Comparison of ENCODE assay signal across 11 cellular contexts in genomic region chr1:231359113-231359512, GRCh38. TPM values are rescaled to one million over a fixed set of nuclear protein-coding genes. Genes with fewer than 3 reads are reported as not detected.
DNase-seq lines count a peak whose midpoint lies in the region; ATAC-seq, FAIRE-seq and TF ChIP-seq lines count a peak whose summit lies in the region.
"Had no signal": no experiment of that assay in that cellular context is flagged by ENCODE, and none has a peak within 500 bp of the region (broad histone marks: within the 10 kb centered on the region; RNA-seq: fewer than 3 reads in every experiment).

No MANE protein-coding gene starts in this region.

- no peak overlapping the region for H2BK15ac ChIP-seq in IMR-90 (ENCODE audit: low read depth, low read length)

- H3K27ac ChIP-seq in IMR-90 (ENCODE audit: insufficient read depth, low read length) (no peak overlapping the region), lower lobe of right lung (no peak overlapping the region), stomach (no peak overlapping the region), PC-9 (no peak overlapping the region), small intestine (ENCODE audit: low read depth in 1 of 2, low read length in 1 of 2) (no peak overlapping the region)
- H3K27ac ChIP-seq: tibial artery had no signal

- in situ Hi-C loops in IMR-90 (cut with MboI; ENCODE audit: low sequenced_read_pairs), result no loop called here

- no peaks in the 10 kb centered on the region for H3F3A ChIP-seq in PC-9 (ENCODE audit: insufficient read depth, low read depth)

- peaks cover 4% of the 10 kb centered on the region; the same call in 1 of the 2 replicates for H3K9me1 ChIP-seq in IMR-90 (ENCODE audit: insufficient read depth, low read length)

- no peak for FAIRE-seq in small intestine (lab: Jason Lieb, UNC)
- FAIRE-seq: colon had no signal

- H3K4me3 ChIP-seq in IMR-90 (ENCODE audit: insufficient read depth, low read depth, low read length) (no peak overlapping the region), lower lobe of right lung (no peak overlapping the region), stomach (no peak overlapping the region), PC-9 (no peak overlapping the region), small intestine (ENCODE audit: low read depth in 1 of 2, low read length in 2 of 2) (no peak overlapping the region)
- H3K4me3 ChIP-seq: tibial artery had no signal

- no peaks in the 10 kb centered on the region; the same call in 1 of the 2 replicates for H4K20me1 ChIP-seq in IMR-90 (ENCODE audit: insufficient read depth, low read length)
- no peaks in the 10 kb centered on the region for H4K20me1 ChIP-seq in PC-9 (ENCODE audit: insufficient read depth)

- H3K36me3 ChIP-seq in IMR-90 (ENCODE audit: control insufficient read depth, insufficient read depth, low read length), result peaks cover 5% of the 10 kb centered on the region
- H3K36me3 ChIP-seq in lower lobe of right lung, result peaks cover 5% of the 10 kb centered on the region
- H3K36me3 ChIP-seq in stomach, result peaks cover 0 to 8% (median 3%) of the 10 kb centered on the region in 4 donors
- H3K36me3 ChIP-seq in PC-9 (ENCODE audit: low read depth), result no peaks in the 10 kb centered on the region
- H3K36me3 ChIP-seq in small intestine (ENCODE audit: control insufficient read depth in 2 of 2, insufficient read depth in 2 of 2, low read length in 2 of 2), result peaks cover 0 to 2% of the 10 kb centered on the region in 2 donors

- H3K56ac ChIP-seq in IMR-90 (ENCODE audit: extremely low read depth, insufficient read depth, low read length), result no peak overlapping the region

- H3K4me2 ChIP-seq in IMR-90 (ENCODE audit: low read depth, low read length), result no peak overlapping the region
- H3K4me2 ChIP-seq in PC-9, result no peak overlapping the region

- H3K4me1 ChIP-seq in IMR-90 (ENCODE audit: control insufficient read depth, insufficient read depth, low read length) (peaks cover 5% of the 10 kb centered on the region), lower lobe of right lung (peaks cover 4% of the 10 kb centered on the region), stomach (peaks cover 6 to 26% (median 12%) of the 10 kb centered on the region in 4 donors), PC-9 (replicated peaks; ENCODE audit: insufficient read depth) (no peaks in the 10 kb centered on the region), small intestine (ENCODE audit: control insufficient read depth in 2 of 2, insufficient read depth in 1 of 2, low read depth in 1 of 2, low read length in 1 of 2) (peaks cover 0 to 3% of the 10 kb centered on the region in 2 donors)

- H3K23ac ChIP-seq in IMR-90 (ENCODE audit: low read depth, low read length), result no peak overlapping the region

- POLR2A ChIA-PET in IMR-90 (lab: Charles Lee; ENCODE audit: unreplicated experiment), result no interaction called here
- POLR2A ChIA-PET in PC-9 (lab: Charles Lee; ENCODE audit: unreplicated experiment), result no interaction called here

- no peak overlapping the region for H4K8ac ChIP-seq in IMR-90 (ENCODE audit: low read depth in 2 of 2, low read length in 2 of 2)

- H2AK9ac ChIP-seq in IMR-90 (replicated peaks; ENCODE audit: low read depth, low read length, poor library complexity), result no peak overlapping the region

- DNase-seq in AG20443 (ENCODE audit: low spot score) (peak; percentile 86), IMR-90 (peak; percentile 87), amniotic epithelial cell (ENCODE audit: low read depth) (peak; percentile 98), lower lobe of right lung (no peak), stomach (no peak), dermis blood vessel endothelial cell (no peak), PC-9 (no peak), small intestine (no peak)
- DNase-seq: DMS53 had no signal

- no peaks in the 10 kb centered on the region for H3K79me2 ChIP-seq in PC-9 (ENCODE audit: low read depth)

- TF ChIP-seq CTCF in IMR-90 (conservative IDR thresholded peaks at IDR 0.05; ENCODE audit: low read depth, low read length) (no peak), lower lobe of right lung (IDR thresholded peaks at IDR 0.05) (no peak), stomach (IDR thresholded peaks at IDR 0.05) (no peak), PC-9 (conservative IDR thresholded peaks at IDR 0.05) (no peak)

- no peak overlapping the region for H2BK5ac ChIP-seq in IMR-90 (ENCODE audit: low read depth, low read length, poor library complexity, severe bottlenecking)

- H3K27me3 ChIP-seq in IMR-90 (ENCODE audit: control insufficient read depth, insufficient read depth, low read length), result no peaks in the 10 kb centered on the region
- no peaks in the 10 kb centered on the region for H3K27me3 ChIP-seq in lower lobe of right lung (ENCODE audit: low read depth)
- H3K27me3 ChIP-seq in stomach, result no peaks in the 10 kb centered on the region
- no peaks in the 10 kb centered on the region for H3K27me3 ChIP-seq in PC-9 (ENCODE audit: insufficient read depth, low read depth)
- H3K27me3 ChIP-seq in small intestine (ENCODE audit: control insufficient read depth in 2 of 2, insufficient read depth in 2 of 2, low read length in 2 of 2), result no peaks in the 10 kb centered on the region
- H3K27me3 ChIP-seq: tibial artery had no signal

- no peak overlapping the region for H3K14ac ChIP-seq in IMR-90 (replicated peaks; ENCODE audit: low read depth, low read length)

- no peak overlapping the region for H4K5ac ChIP-seq in IMR-90 (ENCODE audit: low read depth, low read length)

- no peak for TF ChIP-seq EP300 in stomach (IDR thresholded peaks at IDR 0.05)

- intact Hi-C loops in IMR-90 (cut with micrococcal nuclease), result loop anchor here (2.0 to 5.0 kb wide), 2 partner anchors 170 to 398 kb away; partner anchors contain the start of gene TSNAX
- intact Hi-C loops in lower lobe of right lung (cut with DNase I), result loop anchor here (10.0 kb wide), 1 partner anchor 246 kb away; no protein-coding TSS in a partner anchor
- intact Hi-C loops in stomach (cut with DNase I; ENCODE audit: low total_unique reads), result loop anchor here (10.0 kb wide), 1 partner anchor 56 kb away; no protein-coding TSS in a partner anchor
- intact Hi-C loops in PC-9 (cut with micrococcal nuclease; ENCODE audit: unreplicated experiment), result loop anchor here (2.0 to 5.0 kb wide), 2 partner anchors 62 to 168 kb away; partner anchors contain the start of gene TSNAX

- WGBS in IMR-90 (ENCODE audit: extremely low coverage in 2 of 2, insufficient read length in 1 of 2), 2 experiments, result no CpG with 5 or more reads among the region's 6 CpGs
- WGBS in stomach, 5 donors, result 78 to 84% (median 81%) methylated on average over 6 of the region's 6 CpGs
- 80 to 91% (median 86%) methylated on average over 6 of the region's 6 CpGs for WGBS in small intestine, 3 donors

- dilution Hi-C loops in IMR-90 (cut with HindIII; ENCODE audit: low sequenced_read_pairs, unreplicated experiment), result no loop called here

- no peak overlapping the region for H2AK5ac ChIP-seq in IMR-90 (ENCODE audit: low read depth, low read length)

- no peak overlapping the region for H2BK120ac ChIP-seq in IMR-90 (ENCODE audit: low read depth, low read length)

- peaks cover 15 to 18% of the 10 kb centered on the region in 2 experiments for H3K79me1 ChIP-seq in IMR-90 (ENCODE audit: low read depth in 1 of 2, low read length in 2 of 2)

- no peaks in the 10 kb centered on the region for H3K9me2 ChIP-seq in PC-9 (ENCODE audit: insufficient read depth)

- TF ChIP-seq POLR2A in IMR-90 (IDR thresholded peaks at IDR 0.05; ENCODE audit: low read depth, low read length) (no peak), stomach (IDR thresholded peaks at IDR 0.05) (no peak)

- ATAC-seq in IMR-90 (ENCODE audit: low read depth) (no peak), lower lobe of right lung (peak; percentile 46 to 57)

- CTCF ChIA-PET in IMR-90 (lab: Yijun Ruan, JAX), result interaction anchor here (0.8 to 1.1 kb wide), 2 partner anchors 21 to 36 kb away, joined by 3 read pairs; partner anchors contain the start of gene SPRTN
- CTCF ChIA-PET in PC-9 (lab: Charles Lee), result no interaction called here

- no peak overlapping the region for H3K9ac ChIP-seq in IMR-90 (ENCODE audit: low read depth, low read length)

- H4K91ac ChIP-seq in IMR-90 (ENCODE audit: insufficient read depth, low read depth, low read length), result no peak overlapping the region

- no peak overlapping the region for H3K4ac ChIP-seq in IMR-90 (ENCODE audit: low read depth, low read length)

- BruUV-seq in IMR-90 (replicated peaks; lab: Mats Ljungman, UMichigan) (no TSS peak), PC-9 (replicated peaks; lab: Mats Ljungman, UMichigan) (no TSS peak)

- H2AFZ ChIP-seq in IMR-90 (replicated peaks; ENCODE audit: low read length, poor library complexity), result no peak overlapping the region
- no peak overlapping the region for H2AFZ ChIP-seq in PC-9

- H3K18ac ChIP-seq in IMR-90 (ENCODE audit: low read depth, low read length), result no peak overlapping the region

- no peak overlapping the region for H2BK20ac ChIP-seq in IMR-90 (ENCODE audit: low read depth, low read length)

- H3K9me3 ChIP-seq in IMR-90 (ENCODE audit: control insufficient read depth, insufficient read depth, low read length) (no peaks in the 10 kb centered on the region), lower lobe of right lung (no peaks in the 10 kb centered on the region), stomach (no peaks in the 10 kb centered on the region), PC-9 (ENCODE audit: insufficient read depth, low read depth) (no peaks in the 10 kb centered on the region), small intestine (ENCODE audit: control insufficient read depth, low read depth) (no peaks in the 10 kb centered on the region)
- H3K9me3 ChIP-seq: tibial artery had no signal

- no peak for TF ChIP-seq RAD21 in IMR-90 (IDR thresholded peaks at IDR 0.05; ENCODE audit: low read length)

RNA-seq across cellular contexts. Expression of gene SPRTN, which starts 21.0 kb away (rescaled TPM):
- total RNA-seq in IMR-90 (2012; rRNA removed) (16.4 and 17.4 TPM in 2 replicates), lower lobe of right lung (8.9 TPM), stomach (10 to 100 TPM; 11.6 to 62.5 (median 25.8) TPM), dermis blood vessel endothelial cell (22.1 and 22.3 TPM in 2 replicates), PC-9 (2021) (14.6 and 16.7 TPM in 2 replicates)
- polyA plus RNA-seq in IMR-90 (2012; rRNA removed) (6.5 and 7.5 TPM in 2 replicates), stomach (1 to 10 TPM; 3.2 to 4.3 (median 3.9) TPM), small intestine (1 to 10 TPM; 3.8 to 4.2 (median 4.1) TPM)
- polyA plus RNA-seq in IMR-90 (2012; cell fraction: cytosol; rRNA removed), result 5.7 and 6.5 TPM in 2 replicates
- polyA plus RNA-seq in IMR-90 (2012; cell fraction: nucleus; rRNA removed; ENCODE audit: low replicate concordance), result 5.5 and 10.2 TPM in 2 replicates

RNA-seq across cellular contexts. Expression of gene EXOC8, which starts 21.5 kb away (rescaled TPM):
- total RNA-seq in IMR-90 (2012; rRNA removed) (11.5 and 15.3 TPM in 2 replicates), lower lobe of right lung (20.6 TPM), stomach (10 to 100 TPM in 3 of 5 donors, 1 to 10 TPM in 2; 6.7 to 21.8 (median 14.5) TPM), dermis blood vessel endothelial cell (25.4 and 25.6 TPM in 2 replicates), PC-9 (2021) (11.2 and 12.1 TPM in 2 replicates)
- polyA plus RNA-seq in IMR-90 (2012; rRNA removed) (2.6 and 2.7 TPM in 2 replicates), stomach (1 to 10 TPM; 1.8 to 3.1 (median 2.4) TPM), small intestine (1 to 10 TPM; 3.2 to 5.3 (median 4.0) TPM)
- 1.5 and 1.8 TPM in 2 replicates for polyA plus RNA-seq in IMR-90 (2012; cell fraction: cytosol; rRNA removed)
- polyA plus RNA-seq in IMR-90 (2012; cell fraction: nucleus; rRNA removed; ENCODE audit: low replicate concordance), result 2.1 and 3.3 TPM in 2 replicates

Comparison
In these comparisons a context has a peak if more than half of its experiments do, and no peak if none do; other contexts are left out.
1. DNase-seq: peak in AG20443 (single experiment), IMR-90 (single experiment) and amniotic epithelial cell (single experiment); none in lower lobe of right lung (single experiment), stomach (single experiment), dermis blood vessel endothelial cell (single experiment), PC-9 (0 of 2) and small intestine (single experiment).